ENCODE assay signal across 8 cellular contexts in the genomic region with DNA sequence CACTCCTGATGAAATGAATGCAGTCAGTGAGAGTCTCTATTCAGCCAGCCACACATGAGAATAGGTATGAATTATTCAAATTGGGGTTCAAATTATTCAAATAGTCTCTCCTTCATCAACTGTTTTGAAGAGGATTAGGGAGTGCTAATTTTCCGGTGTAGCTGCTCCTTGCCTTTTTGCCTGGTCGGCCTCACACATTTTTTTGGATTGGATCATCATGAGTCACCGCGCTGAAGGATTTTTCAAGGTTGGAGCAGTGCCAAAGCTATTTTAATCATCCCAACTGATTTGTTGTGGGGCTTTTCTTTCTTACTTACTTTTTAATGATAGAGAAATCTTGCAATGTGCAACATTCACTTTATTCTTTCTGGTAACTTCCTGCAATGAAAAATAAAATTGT. TPM values are rescaled to one million over a fixed set of nuclear protein-coding genes. Genes with fewer than 3 reads are reported as not detected.
DNase-seq lines count a peak whose midpoint lies in the region; ATAC-seq and TF ChIP-seq lines count a peak whose summit lies in the region.

No MANE protein-coding gene starts in this region.

- peak; percentile 89 for DNase-seq in NCI-H128 (lab: John Stamatoyannopoulos, UW; ENCODE audit: unreplicated experiment)
- peak; percentile 33 to 58 (median 53) for DNase-seq in body of pancreas
- DNase-seq in kidney glomerular epithelial cell (lab: John Stamatoyannopoulos, UW): peak; percentile 91
- DNase-seq in activated CD8-positive, alpha-beta memory T cell treated with anti-CD3 and anti-CD28 coated beads, Interleukin-2, amount 10 ng/mL, durations not matched to agents 7 days and 5 days: no peak
- no peak for DNase-seq in cerebellar nuclear complex (lab: John Stamatoyannopoulos, UW)
- DNase-seq in CD14-positive monocyte (ENCODE audit: low spot score): no peak
- DNase-seq in stimulated activated CD4-positive, alpha-beta T cell treated with anti-CD3 and anti-CD28 coated beads, Interleukin-15, amount 100 ng/mL, for 24 hours: no peak

- no peak overlapping the region for H3K4me3 Mint-ChIP-seq in activated CD8-positive, alpha-beta memory T cell treated with anti-CD3 and anti-CD28 coated beads, Interleukin-2, amount 10 ng/mL, durations not matched to agents 7 days and 5 days
- no peak overlapping the region for H3K4me3 Mint-ChIP-seq in CD14-positive monocyte

- no peaks in the 10 kb centered on the region for H3K27me3 ChIP-seq in BLaER1 treated with 17β-estradiol and CSF1 and Interleukin-3, amounts not matched to agents 10 nM and 100 nM
- no peaks in the 10 kb centered on the region for H3K27me3 ChIP-seq in body of pancreas

- H4K20me1 ChIP-seq in BLaER1 treated with 17β-estradiol and CSF1 and Interleukin-3, amounts not matched to agents 10 nM and 100 nM: no peaks in the 10 kb centered on the region

- H3K4me3 ChIP-seq in BLaER1 treated with 17β-estradiol and CSF1 and Interleukin-3, amounts not matched to agents 10 nM and 100 nM: no peak overlapping the region
- no peak overlapping the region for H3K4me3 ChIP-seq in body of pancreas

- peaks cover 4% of the 10 kb centered on the region for H3K27me3 Mint-ChIP-seq in activated CD8-positive, alpha-beta memory T cell treated with anti-CD3 and anti-CD28 coated beads, Interleukin-2, amount 10 ng/mL, durations not matched to agents 7 days and 5 days
- H3K27me3 Mint-ChIP-seq in CD14-positive monocyte (ENCODE audit: low read depth in 3 of 3): no peaks in the 10 kb centered on the region

- no peaks in the 10 kb centered on the region for H3K36me3 Mint-ChIP-seq in activated CD8-positive, alpha-beta memory T cell treated with anti-CD3 and anti-CD28 coated beads, Interleukin-2, amount 10 ng/mL, durations not matched to agents 7 days and 5 days
- H3K36me3 Mint-ChIP-seq in CD14-positive monocyte: no peaks in the 10 kb centered on the region

- WGBS in body of pancreas, 2 donors: 22 to 41% methylated on average over 4 of the region's 4 CpGs

- no peaks in the 10 kb centered on the region for H3K9me3 Mint-ChIP-seq in activated CD8-positive, alpha-beta memory T cell treated with anti-CD3 and anti-CD28 coated beads, Interleukin-2, amount 10 ng/mL, durations not matched to agents 7 days and 5 days (ENCODE audit: low read depth)
- peaks cover 0 to 2% (median 0%) of the 10 kb centered on the region in 7 donors for H3K9me3 Mint-ChIP-seq in CD14-positive monocyte

- no peaks in the 10 kb centered on the region for H3K9me3 ChIP-seq in BLaER1 treated with 17β-estradiol and CSF1 and Interleukin-3, amounts not matched to agents 10 nM and 100 nM (replicated peaks in 1 of 11)
- H3K9me3 ChIP-seq in body of pancreas: peaks cover 0 to 3% (median 0%) of the 10 kb centered on the region in 3 donors

- no peak overlapping the region for H3K27ac Mint-ChIP-seq in activated CD8-positive, alpha-beta memory T cell treated with anti-CD3 and anti-CD28 coated beads, Interleukin-2, amount 10 ng/mL, durations not matched to agents 7 days and 5 days
- peak overlapping the region in 1 of 7 donors; percentile 31 for H3K27ac Mint-ChIP-seq in CD14-positive monocyte

- no peak overlapping the region for H3K9ac ChIP-seq in BLaER1 treated with 17β-estradiol and CSF1 and Interleukin-3, amounts not matched to agents 10 nM and 100 nM

- H3K4me1 Mint-ChIP-seq in activated CD8-positive, alpha-beta memory T cell treated with anti-CD3 and anti-CD28 coated beads, Interleukin-2, amount 10 ng/mL, durations not matched to agents 7 days and 5 days: no peaks in the 10 kb centered on the region
- peaks cover 25% of the 10 kb centered on the region for H3K4me1 Mint-ChIP-seq in CD14-positive monocyte

- H3K36me3 ChIP-seq in BLaER1 treated with 17β-estradiol and CSF1 and Interleukin-3, amounts not matched to agents 10 nM and 100 nM: no peaks in the 10 kb centered on the region
- H3K36me3 ChIP-seq in body of pancreas (replicated peaks in 1 of 2; ENCODE audit: insufficient read depth in 1 of 2, low read depth in 2 of 2): no peaks in the 10 kb centered on the region

- CTCF ChIA-PET in activated CD8-positive, alpha-beta memory T cell treated with anti-CD3 and anti-CD28 coated beads, Interleukin-2, amount 10 ng/mL, durations not matched to agents 7 days and 5 days (lab: Charles Lee): no interaction called here

- intact Hi-C loops in body of pancreas (cut with DNase I): no loop called here
- intact Hi-C loops in CD14-positive monocyte (cut with micrococcal nuclease): no loop called here

- H3K4me2 ChIP-seq in BLaER1 treated with 17β-estradiol and CSF1 and Interleukin-3, amounts not matched to agents 10 nM and 100 nM: peak overlapping the region in 10 of 11 experiments; percentile 1 to 76 (median 36); a peak in 14 of 22 replicates

- H3K27ac ChIP-seq in BLaER1 treated with 17β-estradiol and CSF1 and Interleukin-3, amounts not matched to agents 10 nM and 100 nM: peak overlapping the region in 3 of 11 experiments; percentile 15 to 91 (median 82); a peak in 2 of 22 replicates
- H3K27ac ChIP-seq in body of pancreas: no peak overlapping the region

- no peak for TF ChIP-seq POLR2A in body of pancreas (IDR thresholded peaks at IDR 0.05)

- H3K4me1 ChIP-seq in BLaER1 treated with 17β-estradiol and CSF1 and Interleukin-3, amounts not matched to agents 10 nM and 100 nM: peaks cover 8 to 59% (median 25%) of the 10 kb centered on the region in 10 experiments; a peak in 14 of 20 replicates
- H3K4me1 ChIP-seq in body of pancreas: peaks cover 7% of the 10 kb centered on the region

- peak; percentile 69 for ATAC-seq in body of pancreas
- ATAC-seq in activated CD8-positive, alpha-beta memory T cell treated with anti-CD3 and anti-CD28 coated beads, Interleukin-2, amount 10 ng/mL, durations not matched to agents 7 days and 5 days: no peak

- TF ChIP-seq CTCF in body of pancreas (IDR thresholded peaks at IDR 0.05) (no peak), CD14-positive monocyte (IDR thresholded peaks at IDR 0.05) (no peak)

RNA-seq across cellular contexts. Expression of a gene that starts 2.4 kb away (rescaled TPM):
- 10 to 100 TPM; 31.0 to 32.2 TPM for total RNA-seq in body of pancreas
- not detected for total RNA-seq in activated CD8-positive, alpha-beta memory T cell treated with anti-CD3 and anti-CD28 coated beads, Interleukin-2, amount 10 ng/mL, durations not matched to agents 7 days and 5 days
- polyA plus RNA-seq in CD14-positive monocyte: under 1 TPM; 0.53 to 0.76 TPM

Comparison
In these comparisons a context has a peak if more than half of its experiments do, and no peak if none do; other contexts are left out.
1. DNase-seq: peak in NCI-H128 (single experiment), body of pancreas (4 of 4) and kidney glomerular epithelial cell (single experiment); none in activated CD8-positive, alpha-beta memory T cell treated with anti-CD3 and anti-CD28 coated beads, Interleukin-2, amount 10 ng/mL, durations not matched to agents 7 days and 5 days (single experiment), cerebellar nuclear complex (0 of 2), CD14-positive monocyte (single experiment) and stimulated activated CD4-positive, alpha-beta T cell treated with anti-CD3 and anti-CD28 coated beads, Interleukin-15, amount 100 ng/mL, for 24 hours (single experiment).
2. RNA of a gene that starts 2.4 kb away (total RNA-seq): 31.0 to 32.2 TPM in body of pancreas; not detected in activated CD8-positive, alpha-beta memory T cell treated with anti-CD3 and anti-CD28 coated beads, Interleukin-2, amount 10 ng/mL, durations not matched to agents 7 days and 5 days; every median in the first group is over 10 times any median in the second.